In the genomic region with DNA sequence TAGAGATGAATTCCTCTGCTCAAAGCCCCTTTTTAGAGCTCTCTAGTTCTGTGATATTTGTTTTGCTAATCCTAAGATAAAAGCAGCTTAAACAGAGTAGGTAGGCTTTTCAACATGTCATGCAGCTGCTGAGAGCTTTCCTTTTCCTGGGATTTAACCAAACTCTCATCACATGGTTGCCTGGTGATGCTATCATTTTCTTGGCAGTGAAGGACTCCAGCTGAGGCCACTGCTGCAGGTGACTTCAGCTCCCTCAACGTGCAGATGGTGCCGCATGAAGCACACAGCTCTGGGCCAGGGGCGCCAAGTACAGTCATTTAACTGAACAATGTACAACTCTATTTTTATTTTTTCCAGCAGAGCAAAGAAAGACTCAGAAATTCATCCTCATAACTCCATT, we compare ENCODE assay signal across 1 cellular context.
TF ChIP-seq lines count a peak whose summit lies in the region.

No MANE protein-coding gene starts in this region.

TF ChIP-seq in SK-N-SH treated with all-trans-retinoic acid at 6 μM for 48 hours, 23 proteins besides CTCF, POLR2A, EP300 and RAD21 (continued from another document):
- TF ChIP-seq, protein P1, sequence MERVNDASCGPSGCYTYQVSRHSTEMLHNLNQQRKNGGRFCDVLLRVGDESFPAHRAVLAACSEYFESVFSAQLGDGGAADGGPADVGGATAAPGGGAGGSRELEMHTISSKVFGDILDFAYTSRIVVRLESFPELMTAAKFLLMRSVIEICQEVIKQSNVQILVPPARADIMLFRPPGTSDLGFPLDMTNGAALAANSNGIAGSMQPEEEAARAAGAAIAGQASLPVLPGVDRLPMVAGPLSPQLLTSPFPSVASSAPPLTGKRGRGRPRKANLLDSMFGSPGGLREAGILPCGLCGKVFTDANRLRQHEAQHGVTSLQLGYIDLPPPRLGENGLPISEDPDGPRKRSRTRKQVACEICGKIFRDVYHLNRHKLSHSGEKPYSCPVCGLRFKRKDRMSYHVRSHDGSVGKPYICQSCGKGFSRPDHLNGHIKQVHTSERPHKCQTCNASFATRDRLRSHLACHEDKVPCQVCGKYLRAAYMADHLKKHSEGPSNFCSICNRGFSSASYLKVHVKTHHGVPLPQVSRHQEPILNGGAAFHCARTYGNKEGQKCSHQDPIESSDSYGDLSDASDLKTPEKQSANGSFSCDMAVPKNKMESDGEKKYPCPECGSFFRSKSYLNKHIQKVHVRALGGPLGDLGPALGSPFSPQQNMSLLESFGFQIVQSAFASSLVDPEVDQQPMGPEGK (CRISPR knock-in tag; IDR thresholded peaks at IDR 0.05; ENCODE audit: borderline replicate concordance): no peak
- TF ChIP-seq, protein P2, sequence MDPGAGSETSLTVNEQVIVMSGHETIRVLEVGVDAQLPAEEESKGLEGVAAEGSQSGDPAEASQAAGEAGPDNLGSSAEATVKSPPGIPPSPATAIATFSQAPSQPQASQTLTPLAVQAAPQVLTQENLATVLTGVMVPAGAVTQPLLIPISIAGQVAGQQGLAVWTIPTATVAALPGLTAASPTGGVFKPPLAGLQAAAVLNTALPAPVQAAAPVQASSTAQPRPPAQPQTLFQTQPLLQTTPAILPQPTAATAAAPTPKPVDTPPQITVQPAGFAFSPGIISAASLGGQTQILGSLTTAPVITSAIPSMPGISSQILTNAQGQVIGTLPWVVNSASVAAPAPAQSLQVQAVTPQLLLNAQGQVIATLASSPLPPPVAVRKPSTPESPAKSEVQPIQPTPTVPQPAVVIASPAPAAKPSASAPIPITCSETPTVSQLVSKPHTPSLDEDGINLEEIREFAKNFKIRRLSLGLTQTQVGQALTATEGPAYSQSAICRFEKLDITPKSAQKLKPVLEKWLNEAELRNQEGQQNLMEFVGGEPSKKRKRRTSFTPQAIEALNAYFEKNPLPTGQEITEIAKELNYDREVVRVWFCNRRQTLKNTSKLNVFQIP (CRISPR knock-in tag; IDR thresholded peaks at IDR 0.05; ENCODE audit: borderline replicate concordance, low read depth): no peak
- TF ChIP-seq ZFP30 (CRISPR knock-in tag; IDR thresholded peaks at IDR 0.05) (no peak), ZC3H10 (CRISPR knock-in tag; IDR thresholded peaks at IDR 0.05) (no peak)
